9 cellular contexts compared by ENCODE assay signal in genomic region chr3:184227481-184227935, GRCh38. TPM values are rescaled to one million over a fixed set of nuclear protein-coding genes. Genes with fewer than 3 reads are reported as not detected.
DNase-seq lines count a peak whose midpoint lies in the region; ATAC-seq and TF ChIP-seq lines count a peak whose summit lies in the region.
"Had no signal": no experiment of that assay in that cellular context is flagged by ENCODE, and none has a peak within 500 bp of the region (broad histone marks: within the 10 kb centered on the region; RNA-seq: fewer than 3 reads in every experiment).

No MANE protein-coding gene starts in this region.

- H3K27ac ChIP-seq in CD8-positive, alpha-beta T cell (ENCODE audit: low read depth, low read length): no peak overlapping the region
- no peak overlapping the region for H3K27ac ChIP-seq in OCI-LY7 (ENCODE audit: low read depth, low read length, poor library complexity, severe bottlenecking)
- no peak overlapping the region for H3K27ac ChIP-seq in left ventricle myocardium inferior (replicated peaks)

- BruUV-seq in OCI-LY7 (replicated peaks; lab: Mats Ljungman, UMichigan): no TSS peak

- no peaks in the 10 kb centered on the region for H3K9me2 ChIP-seq in OCI-LY7 (ENCODE audit: insufficient read depth, low read length)

- H3K36me3 Mint-ChIP-seq in CD8-positive, alpha-beta T cell: no peaks in the 10 kb centered on the region
- H3K36me3 Mint-ChIP-seq in activated T-helper 1 cell treated with anti-CD3 and anti-CD28 coated beads, Interleukin-12 subunit alpha, Interleukin-12 subunit beta, Interleukin-2, Interleukin-4 antibody, amounts not matched to agents 30 ng/mL and 10 ng/mL and 1 ng/mL, durations not matched to agents 14 hours and 24 hours and 36 hours (ENCODE audit: low read depth): no peaks in the 10 kb centered on the region

- no peaks in the 10 kb centered on the region for H3K79me2 ChIP-seq in OCI-LY7 (ENCODE audit: insufficient read depth, low read depth, low read length)

- H3K36me3 ChIP-seq in CD8-positive, alpha-beta T cell (ENCODE audit: insufficient read depth, low read length): no peaks in the 10 kb centered on the region
- no peaks in the 10 kb centered on the region for H3K36me3 ChIP-seq in OCI-LY7 (ENCODE audit: insufficient read depth, low read length)
- no peaks in the 10 kb centered on the region for H3K36me3 ChIP-seq in left ventricle myocardium inferior

- H3K4me1 Mint-ChIP-seq in CD8-positive, alpha-beta T cell (ENCODE audit: low read depth): peaks cover 14% of the 10 kb centered on the region
- peaks cover 14% of the 10 kb centered on the region for H3K4me1 Mint-ChIP-seq in activated T-helper 1 cell treated with anti-CD3 and anti-CD28 coated beads, Interleukin-12 subunit alpha, Interleukin-12 subunit beta, Interleukin-2, Interleukin-4 antibody, amounts not matched to agents 30 ng/mL and 10 ng/mL and 1 ng/mL, durations not matched to agents 14 hours and 24 hours and 36 hours (ENCODE audit: low read depth)

- no peak overlapping the region for H3K4me3 ChIP-seq in CD8-positive, alpha-beta T cell (ENCODE audit: low read depth, low read length)
- H3K4me3 ChIP-seq in OCI-LY7 (ENCODE audit: low read depth, low read length, poor library complexity, severe bottlenecking): no peak overlapping the region
- no peak overlapping the region for H3K4me3 ChIP-seq in left ventricle myocardium inferior

- no peaks in the 10 kb centered on the region for H4K20me1 ChIP-seq in OCI-LY7 (ENCODE audit: insufficient read depth, low read length)

- peaks cover 17% of the 10 kb centered on the region for H3K27me3 ChIP-seq in CD8-positive, alpha-beta T cell (ENCODE audit: insufficient read depth, low read length)
- peaks cover 91% of the 10 kb centered on the region for H3K27me3 ChIP-seq in left ventricle myocardium inferior (ENCODE audit: low read depth)

- H3K4me1 ChIP-seq in CD8-positive, alpha-beta T cell (ENCODE audit: insufficient read depth, low read length): peaks cover 14% of the 10 kb centered on the region
- peaks cover 7% of the 10 kb centered on the region for H3K4me1 ChIP-seq in OCI-LY7 (ENCODE audit: insufficient read depth, low read length, poor library complexity, severe bottlenecking)
- H3K4me1 ChIP-seq in left ventricle myocardium inferior: peaks cover 23% of the 10 kb centered on the region

- peaks cover 45% of the 10 kb centered on the region for H3K27me3 Mint-ChIP-seq in CD8-positive, alpha-beta T cell (ENCODE audit: low read depth)
- H3K27me3 Mint-ChIP-seq in activated T-helper 1 cell treated with anti-CD3 and anti-CD28 coated beads, Interleukin-12 subunit alpha, Interleukin-12 subunit beta, Interleukin-2, Interleukin-4 antibody, amounts not matched to agents 30 ng/mL and 10 ng/mL and 1 ng/mL, durations not matched to agents 14 hours and 24 hours and 36 hours (ENCODE audit: insufficient read depth): peaks cover 53% of the 10 kb centered on the region

- no peaks in the 10 kb centered on the region for H3K9me3 ChIP-seq in CD8-positive, alpha-beta T cell (ENCODE audit: low read length)
- H3K9me3 ChIP-seq in OCI-LY7 (ENCODE audit: low read length) (no peaks in the 10 kb centered on the region), left ventricle myocardium inferior (replicated peaks) (no peaks in the 10 kb centered on the region)

- POLR2A ChIA-PET in CD8-positive, alpha-beta T cell (lab: Charles Lee): interaction anchor here (0.7 to 1.5 kb wide), 2 partner anchors 22 to 343 kb away, joined by 3 read pairs; partner anchors contain the start of genes EEF1AKMT4 and PARL
- POLR2A ChIA-PET in OCI-LY7 (lab: Charles Lee): interaction anchor here (0.6 to 1.2 kb wide), 4 partner anchors 18 to 226 kb away, joined by 3 to 6 read pairs (median 4); no protein-coding TSS in a partner anchor

- CTCF ChIA-PET in CD8-positive, alpha-beta T cell (lab: Charles Lee): interaction anchor here (0.6 to 5.9 kb wide), 25 partner anchors 10 to 334 kb away, joined by 3 to 103 read pairs (median 4); partner anchors contain the start of genes EEF1AKMT4 and EPHB3
- CTCF ChIA-PET in OCI-LY7 (lab: Charles Lee; ENCODE audit: unreplicated experiment): interaction anchor here (0.6 to 1.6 kb wide), 4 partner anchors 9 to 432 kb away, joined by 3 to 4 read pairs (median 3); no protein-coding TSS in a partner anchor

- intact Hi-C loops in CD8-positive, alpha-beta T cell (cut with DNase I, micrococcal nuclease): loop anchor here (1.0 to 5.0 kb wide), 5 partner anchors 23 to 317 kb away; partner anchors contain the start of gene ABCF3 (in 1 of the 2)
- intact Hi-C loops in OCI-LY7 (cut with micrococcal nuclease; ENCODE audit: unreplicated experiment): loop anchor here (1.0 kb wide), 1 partner anchor 62 kb away; no protein-coding TSS in a partner anchor
- intact Hi-C loops in activated T-helper 1 cell treated with anti-CD3 and anti-CD28 coated beads, Interleukin-12 subunit alpha, Interleukin-12 subunit beta, Interleukin-2, Interleukin-4 antibody, amounts not matched to agents 30 ng/mL and 10 ng/mL and 1 ng/mL, durations not matched to agents 14 hours and 24 hours and 36 hours (cut with micrococcal nuclease): loop anchor here (1.0 to 5.0 kb wide), 3 partner anchors 23 to 62 kb away; partner anchors contain the start of gene CAMK2N2
- intact Hi-C loops in left ventricle myocardium inferior (cut with micrococcal nuclease): no loop called here

- no peak overlapping the region for H3K27ac Mint-ChIP-seq in CD8-positive, alpha-beta T cell
- no peak overlapping the region for H3K27ac Mint-ChIP-seq in activated T-helper 1 cell treated with anti-CD3 and anti-CD28 coated beads, Interleukin-12 subunit alpha, Interleukin-12 subunit beta, Interleukin-2, Interleukin-4 antibody, amounts not matched to agents 30 ng/mL and 10 ng/mL and 1 ng/mL, durations not matched to agents 14 hours and 24 hours and 36 hours

- peak; percentile 52 for ATAC-seq in CD8-positive, alpha-beta T cell
- peak; percentile 58 for ATAC-seq in GM21515 (IDR thresholded peaks at IDR 0.05; ENCODE audit: unreplicated experiment)

- peak in 6 of 7 experiments; percentile 20 to 69 (median 50) for DNase-seq in CD8-positive, alpha-beta T cell
- DNase-seq in OCI-LY7 (ENCODE audit: low spot score) (peak; percentile 65), left ventricle myocardium inferior (no peak), H4 (ENCODE audit: low spot score) (no peak), NK-92 (lab: John Stamatoyannopoulos, UW; ENCODE audit: unreplicated experiment) (no peak)
- DNase-seq in activated T-helper 1 cell treated with anti-CD3 and anti-CD28 coated beads, Interleukin-12 subunit alpha, Interleukin-12 subunit beta, Interleukin-2, Interleukin-4 antibody, amounts not matched to agents 30 ng/mL and 10 ng/mL and 1 ng/mL, durations not matched to agents 14 hours and 24 hours and 36 hours (ENCODE audit: low spot score): peak; percentile 32
- DNase-seq in stimulated activated CD4-positive, alpha-beta T cell treated with anti-CD3 and anti-CD28 coated beads, Interleukin-4, amount 100 ng/mL, for 1 hour: peak; percentile 55

- TF ChIP-seq CTCF in CD8-positive, alpha-beta T cell (IDR thresholded peaks at IDR 0.05): peak; percentile 95
- peak; percentile 84 for TF ChIP-seq CTCF in OCI-LY7 (conservative IDR thresholded peaks at IDR 0.05; ENCODE audit: low read length)
- TF ChIP-seq CTCF in left ventricle myocardium inferior (IDR thresholded peaks at IDR 0.05; ENCODE audit: borderline replicate concordance): peak; percentile 80

- no peak overlapping the region for H2AFZ ChIP-seq in OCI-LY7 (ENCODE audit: low read length)

- H3K9me3 Mint-ChIP-seq in CD8-positive, alpha-beta T cell: no peaks in the 10 kb centered on the region
- no peaks in the 10 kb centered on the region for H3K9me3 Mint-ChIP-seq in activated T-helper 1 cell treated with anti-CD3 and anti-CD28 coated beads, Interleukin-12 subunit alpha, Interleukin-12 subunit beta, Interleukin-2, Interleukin-4 antibody, amounts not matched to agents 30 ng/mL and 10 ng/mL and 1 ng/mL, durations not matched to agents 14 hours and 24 hours and 36 hours

- H3K4me2 ChIP-seq in OCI-LY7 (ENCODE audit: low read length): no peak overlapping the region

- H3K4me3 Mint-ChIP-seq in CD8-positive, alpha-beta T cell: no peak overlapping the region
- H3K4me3 Mint-ChIP-seq in activated T-helper 1 cell treated with anti-CD3 and anti-CD28 coated beads, Interleukin-12 subunit alpha, Interleukin-12 subunit beta, Interleukin-2, Interleukin-4 antibody, amounts not matched to agents 30 ng/mL and 10 ng/mL and 1 ng/mL, durations not matched to agents 14 hours and 24 hours and 36 hours: no peak overlapping the region

RNA-seq across cellular contexts. Expression of gene VWA5B2, which starts 1.9 kb away (rescaled TPM):
- under 1 TPM; 0.28 to 0.65 TPM for total RNA-seq in CD8-positive, alpha-beta T cell
- not detected in 2 replicates for total RNA-seq in OCI-LY7 (2014; rRNA removed; shearing (Covaris generic))
- total RNA-seq in OCI-LY7 (2022) (not detected in 2 replicates), left ventricle myocardium inferior (not detected)
- not detected in 2 replicates for total RNA-seq in activated T-helper 1 cell treated with anti-CD3 and anti-CD28 coated beads, Interleukin-12 subunit alpha, Interleukin-12 subunit beta, Interleukin-2, Interleukin-4 antibody, amounts not matched to agents 30 ng/mL and 10 ng/mL and 1 ng/mL, durations not matched to agents 14 hours and 24 hours and 36 hours
- total RNA-seq in H4 (2014; rRNA removed; shearing (Covaris generic)): not detected in 2 replicates
- total RNA-seq: M059J had no signal

RNA-seq across cellular contexts. Expression of gene ALG3, which starts 21.3 kb away (rescaled TPM):
- 10 to 100 TPM; 15.7 to 16.4 TPM for total RNA-seq in CD8-positive, alpha-beta T cell
- total RNA-seq in OCI-LY7 (2014; rRNA removed; shearing (Covaris generic)): 35.3 and 45.3 TPM in 2 replicates
- total RNA-seq in OCI-LY7 (2022) (60.2 and 61.0 TPM in 2 replicates), left ventricle myocardium inferior (16.1 TPM)
- total RNA-seq in activated T-helper 1 cell treated with anti-CD3 and anti-CD28 coated beads, Interleukin-12 subunit alpha, Interleukin-12 subunit beta, Interleukin-2, Interleukin-4 antibody, amounts not matched to agents 30 ng/mL and 10 ng/mL and 1 ng/mL, durations not matched to agents 14 hours and 24 hours and 36 hours: 86.7 and 89.3 TPM in 2 replicates
- 98.6 and 110 TPM in 2 replicates for total RNA-seq in H4 (2014; rRNA removed; shearing (Covaris generic))

RNA-seq across cellular contexts. Expression of gene EEF1AKMT4, which starts 22.0 kb away (rescaled TPM):
- total RNA-seq in CD8-positive, alpha-beta T cell: under 1 TPM in 1 of 2 experiments, not detected in 1; 0.38 TPM
- total RNA-seq in OCI-LY7 (2014; rRNA removed; shearing (Covaris generic)): 18.8 and 20.1 TPM in 2 replicates
- total RNA-seq in OCI-LY7 (2022) (13.2 and 18.8 TPM in 2 replicates), left ventricle myocardium inferior (1.6 TPM)
- 13.5 and 15.2 TPM in 2 replicates for total RNA-seq in activated T-helper 1 cell treated with anti-CD3 and anti-CD28 coated beads, Interleukin-12 subunit alpha, Interleukin-12 subunit beta, Interleukin-2, Interleukin-4 antibody, amounts not matched to agents 30 ng/mL and 10 ng/mL and 1 ng/mL, durations not matched to agents 14 hours and 24 hours and 36 hours
- total RNA-seq in H4 (2014; rRNA removed; shearing (Covaris generic)): 19.5 and 21.6 TPM in 2 replicates

RNA-seq across cellular contexts. Expression of gene CAMK2N2, which starts 33.8 kb away (rescaled TPM):
- not detected for total RNA-seq in CD8-positive, alpha-beta T cell
- not detected in 2 replicates for total RNA-seq in OCI-LY7 (2014; rRNA removed; shearing (Covaris generic))
- total RNA-seq in OCI-LY7 (2022): 0.28 TPM in 1 of 2 replicates, not detected in the other
- 0.15 and 0.52 TPM in 2 replicates for total RNA-seq in activated T-helper 1 cell treated with anti-CD3 and anti-CD28 coated beads, Interleukin-12 subunit alpha, Interleukin-12 subunit beta, Interleukin-2, Interleukin-4 antibody, amounts not matched to agents 30 ng/mL and 10 ng/mL and 1 ng/mL, durations not matched to agents 14 hours and 24 hours and 36 hours
- total RNA-seq in left ventricle myocardium inferior: 0.16 TPM
- total RNA-seq in H4 (2014; rRNA removed; shearing (Covaris generic)): 0.47 and 1.6 TPM in 2 replicates

RNA-seq across cellular contexts. Expression of gene ABCF3, which starts 41.5 kb away (rescaled TPM):
- total RNA-seq in CD8-positive, alpha-beta T cell: 100 to 1,000 TPM; 192 to 193 TPM
- 38.9 and 51.6 TPM in 2 replicates for total RNA-seq in OCI-LY7 (2014; rRNA removed; shearing (Covaris generic))
- total RNA-seq in OCI-LY7 (2022) (59.0 and 67.1 TPM in 2 replicates), left ventricle myocardium inferior (70.2 TPM)
- 75.2 and 76.4 TPM in 2 replicates for total RNA-seq in activated T-helper 1 cell treated with anti-CD3 and anti-CD28 coated beads, Interleukin-12 subunit alpha, Interleukin-12 subunit beta, Interleukin-2, Interleukin-4 antibody, amounts not matched to agents 30 ng/mL and 10 ng/mL and 1 ng/mL, durations not matched to agents 14 hours and 24 hours and 36 hours
- 18.5 and 36.8 TPM in 2 replicates for total RNA-seq in H4 (2014; rRNA removed; shearing (Covaris generic))

Comparison
In these comparisons a context has a peak if more than half of its experiments do, and no peak if none do; other contexts are left out.
1. DNase-seq: peak in CD8-positive, alpha-beta T cell (6 of 7), OCI-LY7 (single experiment), activated T-helper 1 cell treated with anti-CD3 and anti-CD28 coated beads, Interleukin-12 subunit alpha, Interleukin-12 subunit beta, Interleukin-2, Interleukin-4 antibody, amounts not matched to agents 30 ng/mL and 10 ng/mL and 1 ng/mL, durations not matched to agents 14 hours and 24 hours and 36 hours (single experiment) and stimulated activated CD4-positive, alpha-beta T cell treated with anti-CD3 and anti-CD28 coated beads, Interleukin-4, amount 100 ng/mL, for 1 hour (single experiment); none in left ventricle myocardium inferior (single experiment), H4 (single experiment) and NK-92 (single experiment).
2. Peak in every context shown above with its lines, with median percentiles within 50 percentile points of each other: CTCF ChIP-seq.